In genomic region chr1:211382714-211383480, GRCh38 we compare ENCODE assay signal across 1 cellular context.
TF ChIP-seq lines count a peak whose summit lies in the region.

No MANE protein-coding gene starts in this region.

TF ChIP-seq in HEK293, 187 proteins besides CTCF, POLR2A, EP300 and RAD21 (continued from another document and continues in another):
- TF ChIP-seq PRDM1 (tag by site-specific recombination; IDR thresholded peaks at IDR 0.05): no peak
- TF ChIP-seq ZSCAN4 (tag by site-specific recombination; IDR thresholded peaks at IDR 0.05): no peak
- peak; percentile 64; the same call in 1 of the 2 replicates for TF ChIP-seq ZNF2 (tag by site-specific recombination; IDR thresholded peaks at IDR 0.05)
- TF ChIP-seq ZNF571 (tag by site-specific recombination; IDR thresholded peaks at IDR 0.05): no peak
- TF ChIP-seq PBX3 (CRISPR knock-in tag; IDR thresholded peaks at IDR 0.05): peak; percentile 65; the same call in 1 of the 2 replicates
- TF ChIP-seq ZNF223 (tag by site-specific recombination; IDR thresholded peaks at IDR 0.05): peak; percentile 62; the same call in 1 of the 2 replicates
- peak; percentile 77 for TF ChIP-seq ZNF580 (tag by site-specific recombination; IDR thresholded peaks at IDR 0.05)
- TF ChIP-seq ZNF18 (tag by site-specific recombination; IDR thresholded peaks at IDR 0.05): peak; percentile 62; the same call in 1 of the 2 replicates
- 0 out of 2 replicates have a peak, but pooled peaks have one; percentile 32 for TF ChIP-seq ZSCAN23 (tag by site-specific recombination; IDR thresholded peaks at IDR 0.05)
- no peak for TF ChIP-seq ZNF148 (tag by site-specific recombination; IDR thresholded peaks at IDR 0.05; ENCODE audit: borderline replicate concordance)
- no peak for TF ChIP-seq ZNF658 (tag by site-specific recombination; IDR thresholded peaks at IDR 0.05)
- TF ChIP-seq EGR2 (tag by site-specific recombination; IDR thresholded peaks at IDR 0.05; ENCODE audit: low read depth): no peak
- TF ChIP-seq GLIS1 (tag by site-specific recombination; IDR thresholded peaks at IDR 0.05): 0 out of 2 replicates have a peak, but pooled peaks have one; percentile 12
- no peak for TF ChIP-seq KLF17 (tag by site-specific recombination; IDR thresholded peaks at IDR 0.05)
- no peak for TF ChIP-seq ZNF621 (tag by site-specific recombination; IDR thresholded peaks at IDR 0.05)
- TF ChIP-seq ZNF645 (tag by site-specific recombination; IDR thresholded peaks at IDR 0.05): no peak
- TF ChIP-seq ZNF596 (tag by site-specific recombination; IDR thresholded peaks at IDR 0.05): no peak; the same call in 1 of the 2 replicates
- TF ChIP-seq SCRT2 (tag by site-specific recombination; IDR thresholded peaks at IDR 0.05): peak; percentile 97
- TF ChIP-seq ZBTB26 (tag by site-specific recombination; optimal IDR thresholded peaks at IDR 0.05): peak; percentile 90
- no peak for TF ChIP-seq ZFP3 (tag by site-specific recombination; IDR thresholded peaks at IDR 0.05; ENCODE audit: low read depth)
- TF ChIP-seq ZNF664 (tag by site-specific recombination; IDR thresholded peaks at IDR 0.05): no peak
- TF ChIP-seq ZFP37 (tag by site-specific recombination; IDR thresholded peaks at IDR 0.05): 0 out of 2 replicates have a peak, but pooled peaks have one; percentile 24
- no peak for TF ChIP-seq KLF7 (tag by site-specific recombination; IDR thresholded peaks at IDR 0.05; ENCODE audit: borderline replicate concordance)
- TF ChIP-seq ZNF777 (tag by site-specific recombination; IDR thresholded peaks at IDR 0.05; ENCODE audit: borderline replicate concordance): peak; percentile 71
- no peak for TF ChIP-seq ZSCAN18 (tag by site-specific recombination; IDR thresholded peaks at IDR 0.05)
- peak; percentile 83; the same call in 1 of the 2 replicates for TF ChIP-seq ZNF660 (tag by site-specific recombination; IDR thresholded peaks at IDR 0.05)
- TF ChIP-seq ZNF366 (tag by site-specific recombination; conservative IDR thresholded peaks at IDR 0.05): no peak
- TF ChIP-seq ZNF830 (tag by site-specific recombination; IDR thresholded peaks at IDR 0.05; ENCODE audit: low read depth): no peak
- no peak for TF ChIP-seq GLI4 (tag by site-specific recombination; IDR thresholded peaks at IDR 0.05)
- 0 out of 2 replicates have a peak, but pooled peaks have one; percentile 35 for TF ChIP-seq ZNF561 (tag by site-specific recombination; IDR thresholded peaks at IDR 0.05; ENCODE audit: borderline replicate concordance)
- no peak for TF ChIP-seq TSHZ1 (tag by site-specific recombination; IDR thresholded peaks at IDR 0.05; ENCODE audit: borderline replicate concordance)
- TF ChIP-seq ZBTB17 (tag by site-specific recombination; IDR thresholded peaks at IDR 0.05): peak; percentile 44; the same call in 1 of the 2 replicates
- no peak for TF ChIP-seq ZNF785 (tag by site-specific recombination; IDR thresholded peaks at IDR 0.05)
- TF ChIP-seq ZNF248 (tag by site-specific recombination; IDR thresholded peaks at IDR 0.05): no peak
- no peak for TF ChIP-seq ZNF423 (tag by site-specific recombination; IDR thresholded peaks at IDR 0.05)
- no peak for TF ChIP-seq ZIC2 (tag by site-specific recombination; IDR thresholded peaks at IDR 0.05)
- peak; percentile 55 for TF ChIP-seq ZNF398 (tag by site-specific recombination; IDR thresholded peaks at IDR 0.05)
- TF ChIP-seq ZNF585B (tag by site-specific recombination; IDR thresholded peaks at IDR 0.05): no peak
- TF ChIP-seq ZNF138 (tag by site-specific recombination; IDR thresholded peaks at IDR 0.05; ENCODE audit: borderline replicate concordance): no peak
- TF ChIP-seq KLF8 (tag by site-specific recombination; IDR thresholded peaks at IDR 0.05): peak; percentile 61
- 0 out of 2 replicates have a peak, but pooled peaks have one; percentile 17 for TF ChIP-seq ZNF341 (tag by site-specific recombination; IDR thresholded peaks at IDR 0.05; ENCODE audit: low read depth)
- no peak for TF ChIP-seq ZNF776 (tag by site-specific recombination; IDR thresholded peaks at IDR 0.05; ENCODE audit: borderline replicate concordance)
- TF ChIP-seq ZNF600 (tag by site-specific recombination; IDR thresholded peaks at IDR 0.05): peak; percentile 84
- peak; percentile 53 for TF ChIP-seq ZBTB48 (tag by site-specific recombination; IDR thresholded peaks at IDR 0.05)
- TF ChIP-seq KLF9 (tag by site-specific recombination; IDR thresholded peaks at IDR 0.05; ENCODE audit: low read depth): no peak; the same call in 1 of the 2 replicates
- peak; percentile 75 for TF ChIP-seq ZEB2 (tag by site-specific recombination; IDR thresholded peaks at IDR 0.05)
- no peak for TF ChIP-seq ZNF175 (tag by site-specific recombination; IDR thresholded peaks at IDR 0.05)
- 0 out of 2 replicates have a peak, but pooled peaks have one; percentile 37 for TF ChIP-seq KLF16 (tag by site-specific recombination; IDR thresholded peaks at IDR 0.05)
